ENCODE assay signal across 8 cellular contexts in genomic region chr19:14402298-14402697, GRCh38. TPM values are rescaled to one million over a fixed set of nuclear protein-coding genes. Genes with fewer than 3 reads are reported as not detected.
A peak's percentile ranks its signal among the peaks of the same experiment; 100 is the strongest.
DNase-seq lines count a peak whose midpoint lies in the region; ATAC-seq, FAIRE-seq and TF ChIP-seq lines count a peak whose summit lies in the region.
"Not testable (repeated sequence)": the region's sequence is repeated elsewhere in the genome, so short reads cannot be mapped to it uniquely, and the experiment has no call there.

No MANE protein-coding gene starts in this region.

- H3K4me1 ChIP-seq in left lung (peaks cover 5 to 31% of the 10 kb centered on the region in 2 donors), sigmoid colon (peaks cover 0 to 16% (median 9%) of the 10 kb centered on the region in 4 donors)

- H3K36me3 Mint-ChIP-seq in activated CD4-positive, alpha-beta T cell treated with anti-CD3 and anti-CD28 coated beads, Interleukin-2, amount 10 ng/mL, durations not matched to agents 24 days and 14 days (ENCODE audit: low read depth): peaks cover 60% of the 10 kb centered on the region

- intact Hi-C loops in activated CD4-positive, alpha-beta T cell treated with anti-CD3 and anti-CD28 coated beads, Interleukin-2, amount 10 ng/mL, durations not matched to agents 24 days and 14 days (cut with micrococcal nuclease); left lung (cut with DNase I): not testable (repeated sequence)
- intact Hi-C loops in sigmoid colon (cut with DNase I): loop anchor here (10.0 kb wide), 1 partner anchor 197 kb away; the partner anchor contains the start of gene ADGRL1

- H3K27ac ChIP-seq in left lung: peak overlapping the region in 1 of 2 donors; percentile 66
- peak overlapping the region in 3 of 4 donors; percentile 27 to 49 (median 40) for H3K27ac ChIP-seq in sigmoid colon

- not testable (repeated sequence) for H3K27me3 Mint-ChIP-seq in activated CD4-positive, alpha-beta T cell treated with anti-CD3 and anti-CD28 coated beads, Interleukin-2, amount 10 ng/mL, durations not matched to agents 24 days and 14 days

- not testable (repeated sequence) for TF ChIP-seq POLR2A in GM12891 (IDR thresholded peaks at IDR 0.05; ENCODE audit: low read depth, low read length); sigmoid colon (IDR thresholded peaks at IDR 0.05)

- not testable (repeated sequence) for H3K9me3 ChIP-seq in left lung, sigmoid colon

- peaks cover 0 to 96% of the 10 kb centered on the region in 2 donors for H3K36me3 ChIP-seq in left lung
- H3K36me3 ChIP-seq in sigmoid colon: peaks cover 7 to 55% (median 28%) of the 10 kb centered on the region in 4 donors

- H3K4me1 Mint-ChIP-seq in activated CD4-positive, alpha-beta T cell treated with anti-CD3 and anti-CD28 coated beads, Interleukin-2, amount 10 ng/mL, durations not matched to agents 24 days and 14 days: not testable (repeated sequence)

- DNase-seq in A172 (ENCODE audit: low spot score) (peak; percentile 97), NCI-H226 (peak; percentile 58), cardiac fibroblast (ENCODE audit: low read depth in 2 of 2) (peak; percentile 83 to 92), fibroblast of the conjunctiva (ENCODE audit: low read depth) (peak; percentile 84), left lung (peak in 1 of 2 donors; percentile 69), sigmoid colon (peak; percentile 73)
- not testable (repeated sequence) for DNase-seq in GM12891 (ENCODE audit: insufficient read length, low spot score); activated CD4-positive, alpha-beta T cell treated with anti-CD3 and anti-CD28 coated beads, Interleukin-2, amount 10 ng/mL, durations not matched to agents 24 days and 14 days

- not testable (repeated sequence) for H3K27me3 ChIP-seq in left lung, sigmoid colon

- H3K4me3 Mint-ChIP-seq in activated CD4-positive, alpha-beta T cell treated with anti-CD3 and anti-CD28 coated beads, Interleukin-2, amount 10 ng/mL, durations not matched to agents 24 days and 14 days: not testable (repeated sequence)

- H3K27ac Mint-ChIP-seq in activated CD4-positive, alpha-beta T cell treated with anti-CD3 and anti-CD28 coated beads, Interleukin-2, amount 10 ng/mL, durations not matched to agents 24 days and 14 days: peak overlapping the region; percentile 29

- not testable (repeated sequence) for TF ChIP-seq EP300 in sigmoid colon (IDR thresholded peaks at IDR 0.05)

- peak; percentile 14 for ATAC-seq in left lung

- H3K4me3 ChIP-seq in cardiac fibroblast (replicated peaks in 1 of 2; ENCODE audit: low read depth in 2 of 2, low read length in 2 of 2); left lung; sigmoid colon: not testable (repeated sequence)

- not testable (repeated sequence) for TF ChIP-seq CTCF in cardiac fibroblast (IDR thresholded peaks at IDR 0.05; ENCODE audit: low read depth, low read length); left lung (IDR thresholded peaks at IDR 0.05); sigmoid colon (IDR thresholded peaks at IDR 0.05)

- not testable (repeated sequence) for H3K9me3 Mint-ChIP-seq in activated CD4-positive, alpha-beta T cell treated with anti-CD3 and anti-CD28 coated beads, Interleukin-2, amount 10 ng/mL, durations not matched to agents 24 days and 14 days

- FAIRE-seq in GM12891 (lab: Jason Lieb, UNC): not testable (repeated sequence)

- 75 to 80% methylated on average over 14 of the region's 14 CpGs for WGBS in sigmoid colon, 2 donors

TF ChIP-seq in GM12891, 5 proteins besides CTCF, POLR2A, EP300 and RAD21:
- TF ChIP-seq POLR2AphosphoS5 (IDR thresholded peaks at IDR 0.05; ENCODE audit: low read depth, low read length): 0 out of 2 replicates have a peak, but pooled peaks have one; percentile 27

RNA-seq across cellular contexts. Expression of gene DDX39A, which starts 16.8 kb away (rescaled TPM):
- 312 and 320 TPM in 2 replicates for total RNA-seq in A172 (2014; rRNA removed; shearing (Covaris generic))
- polyA plus RNA-seq in GM12891 (2012; ENCODE audit: low read depth, missing spikeins): 153 TPM
- total RNA-seq in activated CD4-positive, alpha-beta T cell treated with anti-CD3 and anti-CD28 coated beads, Interleukin-2, amount 10 ng/mL, durations not matched to agents 24 days and 14 days: 274 and 280 TPM in 2 replicates
- total RNA-seq in left lung: 10 to 100 TPM; 42.5 to 90.1 TPM
- total RNA-seq in sigmoid colon: 10 to 100 TPM; 37.8 to 43.8 (median 42.0) TPM
- polyA plus RNA-seq in sigmoid colon: 100 to 1,000 TPM in 1 of 3 donors, 10 to 100 TPM in 2; 40.2 to 161 (median 45.3) TPM

RNA-seq across cellular contexts. Expression of gene ADGRE5, which starts 21.1 kb away (rescaled TPM):
- 72.8 and 74.8 TPM in 2 replicates for total RNA-seq in A172 (2014; rRNA removed; shearing (Covaris generic))
- polyA plus RNA-seq in GM12891 (2012; ENCODE audit: low read depth, missing spikeins): 59.8 TPM
- 206 and 209 TPM in 2 replicates for total RNA-seq in activated CD4-positive, alpha-beta T cell treated with anti-CD3 and anti-CD28 coated beads, Interleukin-2, amount 10 ng/mL, durations not matched to agents 24 days and 14 days
- total RNA-seq in left lung (100 to 1,000 TPM; 173 to 237 TPM), sigmoid colon (10 to 100 TPM; 23.7 to 63.1 (median 34.1) TPM)
- 100 to 1,000 TPM in 1 of 3 donors, 10 to 100 TPM in 2; 12.0 to 111 (median 29.8) TPM for polyA plus RNA-seq in sigmoid colon

RNA-seq across cellular contexts. Expression of gene PKN1, which starts 30.8 kb away (rescaled TPM):
- total RNA-seq in A172 (2014; rRNA removed; shearing (Covaris generic)): 181 and 208 TPM in 2 replicates
- polyA plus RNA-seq in GM12891 (2012; ENCODE audit: low read depth, missing spikeins): 77.0 TPM
- 172 and 180 TPM in 2 replicates for total RNA-seq in activated CD4-positive, alpha-beta T cell treated with anti-CD3 and anti-CD28 coated beads, Interleukin-2, amount 10 ng/mL, durations not matched to agents 24 days and 14 days
- 100 to 1,000 TPM; 125 to 190 TPM for total RNA-seq in left lung
- total RNA-seq in sigmoid colon: 100 to 1,000 TPM in 1 of 4 donors, 10 to 100 TPM in 3; 79.2 to 126 (median 84.6) TPM
- polyA plus RNA-seq in sigmoid colon: 10 to 100 TPM; 20.8 to 54.8 (median 28.2) TPM
